27 cellular contexts compared by ENCODE assay signal in genomic region chr16:50858376-50858775, GRCh38.
"Had no signal": no experiment of that assay in that cellular context is flagged by ENCODE, and none has a peak within 500 bp of the region (broad histone marks: within the 10 kb centered on the region; RNA-seq: fewer than 3 reads in every experiment).

No MANE protein-coding gene starts in this region.

- H3K27ac ChIP-seq: heart left ventricle, left ventricle myocardium inferior, neural progenitor cell, pancreas, prostate gland, skin epidermis, suprapubic skin, thoracic aorta, tibial artery, upper lobe of right lung had no signal

- H3K36me3 Mint-ChIP-seq: immature natural killer cell; memory B cell; neural progenitor cell; stimulated activated effector memory CD8-positive, alpha-beta T cell treated with anti-CD3 and anti-CD28 coated beads, Interleukin-12 subunit alpha, Interleukin-12 subunit beta, amount 100 ng/mL, for 72 hours had no signal

- DNase-seq: heart left ventricle; hypothalamus; immature natural killer cell; left ventricle myocardium inferior; midbrain; mucosa of descending colon; naive thymus-derived CD8-positive, alpha-beta T cell; nephron progenitor cell; pancreas; retina; right cardiac atrium; stimulated activated CD4-positive, alpha-beta T cell treated with anti-CD3 and anti-CD28 coated beads, Interleukin-12 subunit alpha, Interleukin-12 subunit beta, amount 100 ng/mL, for 4 hours; stimulated activated CD4-positive, alpha-beta T cell treated with anti-CD3 and anti-CD28 coated beads, Interleukin-15, amount 100 ng/mL, for 24 hours; stimulated activated CD4-positive, alpha-beta T cell treated with anti-CD3 and anti-CD28 coated beads, Interleukin-4, amount 100 ng/mL, for 24 hours; stimulated activated naive CD4-positive, alpha-beta T cell; tibial artery; trophoblast cell; upper lobe of right lung had no signal

- H3K9me3 ChIP-seq: mucosa of descending colon, pancreas, prostate gland, suprapubic skin, thoracic aorta, upper lobe of right lung had no signal

- H3K4me3 Mint-ChIP-seq: immature natural killer cell; memory B cell; naive thymus-derived CD8-positive, alpha-beta T cell; nephron progenitor cell; neural progenitor cell; stimulated activated effector memory CD8-positive, alpha-beta T cell treated with anti-CD3 and anti-CD28 coated beads, Interleukin-12 subunit alpha, Interleukin-12 subunit beta, amount 100 ng/mL, for 72 hours; stimulated activated naive CD8-positive, alpha-beta T cell treated with anti-CD3 and anti-CD28 coated beads, Interleukin-15, Interleukin-2, amounts not matched to agents 100 ng/mL and 50 ng/mL, for 24 hours had no signal

- H3K4me1 Mint-ChIP-seq: immature natural killer cell; memory B cell; naive thymus-derived CD8-positive, alpha-beta T cell; stimulated activated effector memory CD8-positive, alpha-beta T cell treated with anti-CD3 and anti-CD28 coated beads, Interleukin-12 subunit alpha, Interleukin-12 subunit beta, amount 100 ng/mL, for 72 hours had no signal

- H3K27ac Mint-ChIP-seq: immature natural killer cell; memory B cell; naive thymus-derived CD8-positive, alpha-beta T cell; stimulated activated effector memory CD8-positive, alpha-beta T cell treated with anti-CD3 and anti-CD28 coated beads, Interleukin-12 subunit alpha, Interleukin-12 subunit beta, amount 100 ng/mL, for 72 hours; stimulated activated naive CD8-positive, alpha-beta T cell treated with anti-CD3 and anti-CD28 coated beads, Interleukin-15, Interleukin-2, amounts not matched to agents 100 ng/mL and 50 ng/mL, for 24 hours had no signal

- H3K4me3 ChIP-seq: heart left ventricle, left ventricle myocardium inferior, mucosa of descending colon, neural progenitor cell, pancreas, prostate gland, skin epidermis, suprapubic skin, thoracic aorta, tibial artery, upper lobe of right lung had no signal

- H3K9me3 Mint-ChIP-seq: nephron progenitor cell; neural progenitor cell; stimulated activated effector memory CD8-positive, alpha-beta T cell treated with anti-CD3 and anti-CD28 coated beads, Interleukin-12 subunit alpha, Interleukin-12 subunit beta, amount 100 ng/mL, for 72 hours; stimulated activated naive CD8-positive, alpha-beta T cell treated with anti-CD3 and anti-CD28 coated beads, Interleukin-15, Interleukin-2, amounts not matched to agents 100 ng/mL and 50 ng/mL, for 24 hours had no signal

- H3K4me1 ChIP-seq: heart left ventricle, left ventricle myocardium inferior, neural progenitor cell, pancreas, prostate gland, suprapubic skin, tibial artery, upper lobe of right lung had no signal

- H3K27me3 ChIP-seq: neural progenitor cell, pancreas, upper lobe of right lung had no signal

- ATAC-seq: heart left ventricle; mucosa of descending colon; naive thymus-derived CD8-positive, alpha-beta T cell; pancreas; right cardiac atrium; sciatic nerve; stimulated activated effector memory CD8-positive, alpha-beta T cell treated with anti-CD3 and anti-CD28 coated beads, Interleukin-12 subunit alpha, Interleukin-12 subunit beta, amount 100 ng/mL, for 72 hours; upper lobe of right lung had no signal

- H3K36me3 ChIP-seq: heart left ventricle, left ventricle myocardium inferior, neural progenitor cell, pancreas, prostate gland, suprapubic skin, thoracic aorta, tibial artery, upper lobe of right lung had no signal
